Comparison of ENCODE assay signal across 12 cellular contexts in the genomic region with DNA sequence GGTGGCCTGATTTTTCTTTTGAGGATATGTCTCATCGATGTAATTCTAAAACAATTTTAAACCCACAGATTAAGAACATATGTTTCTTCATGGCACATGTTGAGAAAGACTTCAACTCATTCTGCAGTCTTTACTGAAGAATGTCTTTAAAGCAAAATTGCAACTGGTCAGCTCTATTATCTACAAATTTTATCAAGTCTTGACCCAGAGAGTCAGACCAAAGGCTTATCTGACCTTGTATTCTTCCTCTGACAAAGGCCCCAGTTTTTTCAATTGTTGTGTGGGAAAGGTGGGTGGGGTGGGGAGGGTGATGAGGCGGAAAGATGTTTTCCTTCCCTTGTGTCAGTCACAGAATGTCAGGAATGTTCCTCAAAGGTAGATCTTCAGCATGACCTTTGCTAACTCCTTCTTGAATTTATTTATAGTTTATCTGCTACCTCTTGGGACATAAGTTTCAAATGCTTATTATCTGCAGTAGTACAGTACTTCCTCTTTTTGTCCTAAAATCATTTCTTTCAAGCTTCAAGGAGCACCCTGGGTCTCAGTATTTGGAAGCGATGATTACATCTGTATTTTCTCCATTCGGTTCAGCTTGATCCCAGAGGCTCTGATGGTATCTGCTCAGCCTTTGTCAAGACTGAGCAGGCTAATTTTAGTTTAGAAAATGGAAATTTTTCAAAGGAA.
DNase-seq lines count a peak whose midpoint lies in the region; ATAC-seq, FAIRE-seq and TF ChIP-seq lines count a peak whose summit lies in the region.
"Had no signal": no experiment of that assay in that cellular context is flagged by ENCODE, and none has a peak within 500 bp of the region (broad histone marks: within the 10 kb centered on the region; RNA-seq: fewer than 3 reads in every experiment).

No MANE protein-coding gene starts in this region.

- H3K4me2 ChIP-seq in HCT116 (ENCODE audit: low read length) (peak overlapping the region; percentile 57), trophoblast cell (ENCODE audit: low read length) (peak overlapping the region; percentile 37)

- no peaks in the 10 kb centered on the region for H3K9me3 ChIP-seq in HCT116 (ENCODE audit: control insufficient read depth in 1 of 2, insufficient read depth in 1 of 2, low read depth in 1 of 2, low read length in 2 of 2)
- no peaks in the 10 kb centered on the region for H3K9me3 ChIP-seq in trophoblast cell (ENCODE audit: insufficient read depth, low read depth, low read length)
- H3K9me3 ChIP-seq in esophagus squamous epithelium: no peaks in the 10 kb centered on the region
- H3K9me3 ChIP-seq in pancreas: no peaks in the 10 kb centered on the region
- H3K9me3 ChIP-seq: left ventricle myocardium inferior, right atrium auricular region had no signal

- H4K91ac ChIP-seq in trophoblast cell (ENCODE audit: low read depth, low read length): no peak overlapping the region

- H3K27ac ChIP-seq in HCT116 (ENCODE audit: low read depth, low read length): no peak overlapping the region
- peak overlapping the region; percentile 66 for H3K27ac ChIP-seq in trophoblast cell (ENCODE audit: low read depth, low read length)
- H3K27ac ChIP-seq in esophagus squamous epithelium: no peak overlapping the region
- H3K27ac ChIP-seq in pancreas: no peak overlapping the region
- H3K27ac ChIP-seq: left ventricle myocardium inferior, right atrium auricular region had no signal

- ATAC-seq in HCT116 (peak; percentile 31), Right ventricle myocardium superior (ENCODE audit: poor library complexity) (no peak), pancreas (no peak), GM21737 (IDR thresholded peaks at IDR 0.05; ENCODE audit: unreplicated experiment) (no peak)

- H3K4me1 ChIP-seq in HCT116 (ENCODE audit: control insufficient read depth in 1 of 2, insufficient read depth in 2 of 2, low read length in 2 of 2) (peaks cover 23% of the 10 kb centered on the region in 2 experiments), trophoblast cell (ENCODE audit: control insufficient read depth in 1 of 2, insufficient read depth in 2 of 2, low read length in 2 of 2) (peaks cover 8 to 13% of the 10 kb centered on the region in 2 experiments), esophagus squamous epithelium (peaks cover 0 to 13% (median 0%) of the 10 kb centered on the region in 3 donors), pancreas (no peaks in the 10 kb centered on the region)
- H3K4me1 ChIP-seq: right atrium auricular region had no signal

- H4K12ac ChIP-seq in trophoblast cell (ENCODE audit: low read depth, low read length): no peak overlapping the region

- H3K79me1 ChIP-seq in trophoblast cell (ENCODE audit: low read length): peaks cover 5% of the 10 kb centered on the region

- TF ChIP-seq POLR2A in HCT116 (IDR thresholded peaks at IDR 0.05; ENCODE audit: borderline replicate concordance, extremely low read depth, insufficient read depth, insufficient read length): no peak
- TF ChIP-seq POLR2A in esophagus squamous epithelium (IDR thresholded peaks at IDR 0.05): no peak

- H2BK5ac ChIP-seq in trophoblast cell (ENCODE audit: low read depth, low read length, poor library complexity): no peak overlapping the region

- no peak overlapping the region for H2AK5ac ChIP-seq in trophoblast cell (ENCODE audit: low read length)

- H2BK120ac ChIP-seq in trophoblast cell (ENCODE audit: insufficient read depth, low read length, poor library complexity): no peak overlapping the region

- H3K4me3 ChIP-seq in HCT116 (replicated peaks in 1 of 2; ENCODE audit: low read depth in 1 of 2, low read length in 2 of 2) (no peak overlapping the region), epithelial cell of proximal tubule (ENCODE audit: low read depth, low read length) (no peak overlapping the region), trophoblast cell (ENCODE audit: low read depth, low read length) (no peak overlapping the region), esophagus squamous epithelium (no peak overlapping the region), pancreas (no peak overlapping the region)
- H3K4me3 ChIP-seq: left ventricle myocardium inferior, right atrium auricular region had no signal

- DNase-seq in HCT116 (ENCODE audit: low read depth, low spot score) (no peak), RPMI7951 (ENCODE audit: low read depth) (peak; percentile 64), epithelial cell of proximal tubule (ENCODE audit: low read depth) (peak; percentile 4), trophoblast cell (peak; percentile 39 to 82), esophagus squamous epithelium (lab: John Stamatoyannopoulos, UW) (no peak), Right ventricle myocardium superior (no peak), pancreas (no peak)
- DNase-seq: effector CD4-positive, alpha-beta T cell; left ventricle myocardium inferior; NCI-H446 treated with DMSO at 0.1 percent for 48 hours had no signal

- POLR2A ChIA-PET in HCT116 (lab: Charles Lee): interaction anchor here (0.7 kb wide), 1 partner anchor 1800 kb away, joined by 3 read pairs; no protein-coding TSS in a partner anchor

- no peaks in the 10 kb centered on the region for H3K79me2 ChIP-seq in HCT116 (ENCODE audit: insufficient read depth, low read length)
- peaks cover 1% of the 10 kb centered on the region for H3K79me2 ChIP-seq in trophoblast cell (ENCODE audit: control insufficient read depth, insufficient read depth, low read length, poor library complexity)

- H3K4ac ChIP-seq in trophoblast cell (ENCODE audit: low read depth, low read length): no peak overlapping the region

- H2AFZ ChIP-seq in HCT116 (ENCODE audit: low read depth, low read length, poor library complexity, severe bottlenecking): no peak overlapping the region
- H2AFZ ChIP-seq in trophoblast cell (ENCODE audit: insufficient read depth, low read length, poor library complexity): no peak overlapping the region

- CTCF ChIA-PET in HCT116 (lab: Charles Lee): no interaction called here

- no peak overlapping the region for H2BK12ac ChIP-seq in trophoblast cell (ENCODE audit: low read length)

- TF ChIP-seq RAD21 in HCT116 (IDR thresholded peaks at IDR 0.05; ENCODE audit: low read depth): no peak

- intact Hi-C loops in HCT116 (cut with micrococcal nuclease): loop anchor here (10.0 kb wide), 1 partner anchor 593 kb away; no protein-coding TSS in a partner anchor
- intact Hi-C loops in esophagus squamous epithelium (cut with DNase I): no loop called here
- intact Hi-C loops in Right ventricle myocardium superior (cut with DNase I): no loop called here
- intact Hi-C loops in pancreas (cut with DNase I): no loop called here

- H3K27me3 ChIP-seq in HCT116 (ENCODE audit: insufficient read depth, low read length) (no peaks in the 10 kb centered on the region), trophoblast cell (ENCODE audit: insufficient read depth, low read length) (no peaks in the 10 kb centered on the region), esophagus squamous epithelium (no peaks in the 10 kb centered on the region), pancreas (no peaks in the 10 kb centered on the region)
- H3K27me3 ChIP-seq: right atrium auricular region had no signal

- WGBS in trophoblast cell (ENCODE audit: extremely low coverage, insufficient coverage, insufficient read length): no CpG with 5 or more reads among the region's 4 CpGs
- WGBS in esophagus squamous epithelium, 2 donors: 75 to 78% methylated on average over 4 of the region's 4 CpGs
- WGBS in pancreas, 2 donors: 84 to 85% methylated on average over 4 of the region's 4 CpGs

- H3K9ac ChIP-seq in HCT116 (ENCODE audit: low read length) (no peak overlapping the region), trophoblast cell (ENCODE audit: low read length) (no peak overlapping the region)

- no peak overlapping the region for H3K18ac ChIP-seq in trophoblast cell (ENCODE audit: low read length)

- H4K20me1 ChIP-seq in HCT116 (ENCODE audit: insufficient read depth): no peaks in the 10 kb centered on the region

- H3K23ac ChIP-seq in trophoblast cell (ENCODE audit: low read length): no peak overlapping the region

- FAIRE-seq in pancreas (lab: Jason Lieb, UNC): no peak

- RAD21 ChIA-PET in HCT116 (lab: Charles Lee; ENCODE audit: low non-redundant PET in 1 of 2, low total read pairs in 2 of 2, uncharacterized antibody in 2 of 2, unreplicated experiment in 2 of 2): no interaction called here

- no peaks in the 10 kb centered on the region for H3K9me2 ChIP-seq in HCT116 (ENCODE audit: insufficient read depth)

- no peak overlapping the region for H4K8ac ChIP-seq in trophoblast cell (ENCODE audit: low read depth, low read length)

- no peak overlapping the region for H3K14ac ChIP-seq in trophoblast cell (ENCODE audit: low read length)

- TF ChIP-seq CTCF in HCT116 (IDR thresholded peaks at IDR 0.05 in 2 of 3, conservative IDR thresholded peaks at IDR 0.05 in 1 of 3; ENCODE audit: borderline replicate concordance in 1 of 3, insufficient read depth in 1 of 3, low read depth in 2 of 3, low read length in 2 of 3) (no peak), epithelial cell of proximal tubule (conservative IDR thresholded peaks at IDR 0.05; ENCODE audit: low read depth, low read length) (no peak), esophagus squamous epithelium (IDR thresholded peaks at IDR 0.05) (no peak), pancreas (IDR thresholded peaks at IDR 0.05) (no peak)

- H3K36me3 ChIP-seq in HCT116 (ENCODE audit: control insufficient read depth in 1 of 2, insufficient read depth in 2 of 2, low read length in 2 of 2) (no peaks in the 10 kb centered on the region), trophoblast cell (ENCODE audit: control insufficient read depth in 1 of 2, insufficient read depth in 2 of 2, low read length in 2 of 2) (no peaks in the 10 kb centered on the region), esophagus squamous epithelium (no peaks in the 10 kb centered on the region), pancreas (no peaks in the 10 kb centered on the region)
- H3K36me3 ChIP-seq: left ventricle myocardium inferior, right atrium auricular region had no signal

- no TSS peak for BruUV-seq in HCT116 (replicated peaks; lab: Mats Ljungman, UMichigan)

Comparison
In these comparisons a context has a peak if more than half of its experiments do, and no peak if none do; other contexts are left out.
1. DNase-seq: peak in RPMI7951 (single experiment), epithelial cell of proximal tubule (single experiment) and trophoblast cell (2 of 2); none in HCT116 (single experiment), esophagus squamous epithelium (single experiment), Right ventricle myocardium superior (single experiment) and pancreas (0 of 6).